In genomic region chr1:9145714-9146113, GRCh38 we compare ENCODE assay signal across 2 cellular contexts.
TF ChIP-seq lines count a peak whose summit lies in the region.

No MANE protein-coding gene starts in this region.

TF ChIP-seq in HEK293, 187 proteins besides CTCF, POLR2A, EP300 and RAD21:
- TF ChIP-seq ZNF223 (tag by site-specific recombination; IDR thresholded peaks at IDR 0.05) (0 out of 2 replicates have a peak, but pooled peaks have one; percentile 58), ZNF121 (tag by site-specific recombination; IDR thresholded peaks at IDR 0.05) (peak; percentile 80; the same call in 1 of the 2 replicates), ZBTB49 (tag by site-specific recombination; IDR thresholded peaks at IDR 0.05; ENCODE audit: low read depth) (no peak), ZBTB6 (tag by site-specific recombination; IDR thresholded peaks at IDR 0.05) (no peak), ZNF449 (tag by site-specific recombination; IDR thresholded peaks at IDR 0.05) (no peak)

TF ChIP-seq in K562, 482 proteins besides CTCF, POLR2A, EP300 and RAD21:
- TF ChIP-seq MNT (conservative IDR thresholded peaks at IDR 0.05) (no peak), GTF2A2 (tag; IDR thresholded peaks at IDR 0.05) (no peak), RBM25 (IDR thresholded peaks at IDR 0.05; ENCODE audit: low read depth, low read length, severe bottlenecking) (no peak), ZNF121 (CRISPR knock-in tag; conservative IDR thresholded peaks at IDR 0.05) (0 out of 2 replicates have a peak, but pooled peaks have one; percentile 12), RBM22 (IDR thresholded peaks at IDR 0.05; ENCODE audit: low read depth, low read length, poor library complexity, severe bottlenecking) (no peak), CEBPZ (IDR thresholded peaks at IDR 0.05; ENCODE audit: borderline replicate concordance, low read depth, low read length) (no peak)
